ENCODE assay signal across 1 cellular context in the genomic region with DNA sequence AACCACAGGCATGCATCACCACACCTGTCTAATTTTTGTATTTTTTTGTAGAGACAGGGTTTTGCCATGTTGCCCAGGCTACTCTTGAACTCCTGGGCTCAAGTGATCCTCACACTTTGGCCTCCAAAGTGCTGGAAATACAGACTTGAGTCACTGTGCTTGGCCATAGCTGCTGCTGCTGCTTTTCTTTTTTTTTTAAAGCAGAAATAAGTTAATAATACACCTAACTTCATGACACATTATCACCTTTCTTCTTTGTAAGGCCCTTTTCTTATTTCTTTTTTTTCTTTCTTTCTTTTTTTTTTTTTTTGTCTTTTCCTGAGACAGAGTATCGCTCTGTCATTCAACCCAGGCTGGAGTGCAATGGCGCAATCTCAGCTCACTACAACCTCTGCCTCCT.
TF ChIP-seq lines count a peak whose summit lies in the region.

No MANE protein-coding gene starts in this region.

TF ChIP-seq in A549, 52 proteins besides CTCF, POLR2A, EP300 and RAD21:
- TF ChIP-seq FOXS1 (CRISPR knock-in tag; IDR thresholded peaks at IDR 0.05): no peak
